In the genomic region with DNA sequence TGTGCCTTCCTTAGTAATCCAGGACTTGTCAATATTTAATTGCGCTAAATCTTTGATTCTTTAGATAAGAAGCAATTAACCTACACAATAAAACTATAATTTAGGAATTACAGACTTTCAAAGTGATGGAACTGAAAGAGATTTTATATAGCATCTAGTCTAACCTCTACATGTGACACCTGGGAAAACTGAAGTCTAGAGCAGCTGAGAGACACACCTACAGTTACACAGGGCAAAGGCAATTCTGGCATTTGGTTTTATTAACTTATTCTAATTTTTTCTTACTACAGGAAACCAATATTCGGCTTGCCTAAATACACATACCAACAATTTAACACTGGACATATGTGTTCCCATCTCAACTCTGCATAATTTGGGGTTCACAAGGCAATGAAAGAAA, we compare ENCODE assay signal across 26 cellular contexts.
"Had no signal": no experiment of that assay in that cellular context is flagged by ENCODE, and none has a peak within 500 bp of the region (broad histone marks: within the 10 kb centered on the region; RNA-seq: fewer than 3 reads in every experiment).

No MANE protein-coding gene starts in this region.

- DNase-seq: hippocampal formation; immature natural killer cell; kidney; left ventricle myocardium inferior; mesendoderm; naive thymus-derived CD4-positive, alpha-beta T cell; ovary; posterior cingulate gyrus; retina; right cardiac atrium; spleen; stimulated activated CD4-positive, alpha-beta T cell treated with anti-CD3 and anti-CD28 coated beads, Interleukin-4, amount 100 ng/mL, for 24 hours; stimulated activated naive CD8-positive, alpha-beta T cell treated with anti-CD3 and anti-CD28 coated beads, Interleukin-15, Interleukin-2, amounts not matched to agents 100 U/mL and 50 U/mL, for 24 hours; stomach; testis; thyroid gland; trophoblast cell; upper lobe of right lung had no signal

- ATAC-seq: naive thymus-derived CD4-positive, alpha-beta T cell; natural killer cell treated with Interleukin-12 subunit alpha and Interleukin-12 subunit beta and Interleukin-15 and Interleukin-18, amount 100 ng/mL, for 72 hours; right cardiac atrium; sciatic nerve; stimulated activated effector memory CD8-positive, alpha-beta T cell treated with anti-CD3 and anti-CD28 coated beads, Interleukin-12 subunit alpha, Interleukin-12 subunit beta, amount 100 ng/mL, for 72 hours; stimulated activated naive CD8-positive, alpha-beta T cell treated with anti-CD3 and anti-CD28 coated beads, Interleukin-15, Interleukin-2, amounts not matched to agents 100 U/mL and 50 U/mL, for 24 hours; upper lobe of right lung had no signal

- H3K36me3 ChIP-seq: ovary, prostate gland, spleen, upper lobe of right lung had no signal

- FAIRE-seq: islet of Langerhans, kidney, urothelium cell line had no signal

- H3K27me3 ChIP-seq: ovary, stomach, testis, thyroid gland, upper lobe of right lung had no signal

- H3K4me1 ChIP-seq: prostate gland, spleen, stomach, testis, upper lobe of right lung had no signal

- H3K4me3 ChIP-seq: left ventricle myocardium inferior, lung, ovary, prostate gland, skin epidermis, spleen, stomach, testis, thyroid gland, upper lobe of right lung had no signal

- H3K9me3 ChIP-seq: left ventricle myocardium inferior, ovary, prostate gland, spleen, stomach, testis, thyroid gland, upper lobe of right lung had no signal

- H3K27ac ChIP-seq: left ventricle myocardium inferior, ovary, prostate gland, skin epidermis, spleen, stomach, testis, thyroid gland, upper lobe of right lung had no signal
